In genomic region chr10:117424789-117425649, GRCh38 we compare ENCODE assay signal across 21 cellular contexts. TPM values are rescaled to one million over a fixed set of nuclear protein-coding genes. Genes with fewer than 3 reads are reported as not detected.
DNase-seq lines count a peak whose midpoint lies in the region; FAIRE-seq and TF ChIP-seq lines count a peak whose summit lies in the region.
"Had no signal": no experiment of that assay in that cellular context is flagged by ENCODE, and none has a peak within 500 bp of the region (broad histone marks: within the 10 kb centered on the region; RNA-seq: fewer than 3 reads in every experiment).

No MANE protein-coding gene starts in this region.

- H3K4me1 ChIP-seq in HAP-1 (peaks cover 11% of the 10 kb centered on the region), Loucy (ENCODE audit: insufficient read depth, low read length, poor library complexity, severe bottlenecking) (peaks cover 85% of the 10 kb centered on the region), H1 (replicated peaks in 1 of 4; ENCODE audit: control insufficient read depth in 3 of 4, insufficient read depth in 4 of 4, low read length in 3 of 4) (peaks cover 5 to 13% (median 7%) of the 10 kb centered on the region in 4 experiments; a peak in 6 of 7 replicates), neuronal stem cell (ENCODE audit: control insufficient read depth in 2 of 2, insufficient read depth in 1 of 2, low read depth in 1 of 2, low read length in 2 of 2) (peaks cover 4 to 6% of the 10 kb centered on the region in 2 donors)

- H3K4ac ChIP-seq in H1 (replicated peaks; ENCODE audit: insufficient read length, low read depth, low read length) = no peak overlapping the region
- H3K4ac ChIP-seq in neuronal stem cell (ENCODE audit: low read length) = no peak overlapping the region

- H2BK5ac ChIP-seq in H1 (ENCODE audit: low read depth, low read length) (0 out of 2 replicates have a peak overlapping the region, but pooled peaks have one; percentile 31), neuronal stem cell (ENCODE audit: low read length) (no peak overlapping the region)

- H3K18ac ChIP-seq in H1 (ENCODE audit: extremely low read depth, low read length) = peak overlapping the region; percentile 55
- peak overlapping the region; percentile 5 for H3K18ac ChIP-seq in neuronal stem cell (ENCODE audit: low read length)

- in situ Hi-C loops in HAP-1 (cut with MboI; ENCODE audit: low sequenced_read_pairs) = no loop called here

- H3K27me3 ChIP-seq in HAP-1 (ENCODE audit: low read depth) (no peaks in the 10 kb centered on the region), Loucy (ENCODE audit: insufficient read depth, low read length, poor library complexity, severe bottlenecking) (no peaks in the 10 kb centered on the region), H1 (replicated peaks in 1 of 4; ENCODE audit: control insufficient read depth in 3 of 4, extremely low read depth in 1 of 4, insufficient read depth in 3 of 4, low read length in 3 of 4) (no peaks in the 10 kb centered on the region), neuronal stem cell (ENCODE audit: control insufficient read depth in 3 of 3, insufficient read depth in 3 of 3, low read depth in 1 of 3, low read length in 3 of 3) (no peaks in the 10 kb centered on the region)
- H3K27me3 ChIP-seq: ovary had no signal

- H4K5ac ChIP-seq in H1 (ENCODE audit: insufficient read length, low read depth, low read length) = no peak overlapping the region

- TF ChIP-seq POLR2A in H1 (IDR thresholded peaks at IDR 0.05; ENCODE audit: control extremely low read depth in 1 of 2, low read depth in 2 of 2, low read length in 2 of 2) = no peak

- POLR2A ChIA-PET in H1 (lab: Charles Lee; ENCODE audit: partially characterized antibody) = interaction anchor here (1.7 kb wide), 1 partner anchor 49 kb away, joined by 3 read pairs; no protein-coding TSS in a partner anchor

- H3K9me3 ChIP-seq in HAP-1 (no peaks in the 10 kb centered on the region; the same call in 1 of the 2 replicates), Loucy (ENCODE audit: insufficient read depth, low read depth, low read length) (no peaks in the 10 kb centered on the region), H1 (ENCODE audit: insufficient read depth in 2 of 2, low read depth in 1 of 2, low read length in 1 of 2) (no peaks in the 10 kb centered on the region; a peak in 1 of 4 replicates), neuronal stem cell (replicated peaks in 1 of 2; ENCODE audit: control insufficient read depth in 2 of 2, insufficient read depth in 1 of 2, low read depth in 1 of 2, low read length in 2 of 2) (no peaks in the 10 kb centered on the region)
- H3K9me3 ChIP-seq: ovary had no signal

- DNase-seq in HAP-1 (ENCODE audit: low spot score in 2 of 2) = peak; percentile 36 to 72
- DNase-seq in H1 (ENCODE audit: low read depth in 1 of 2, low spot score in 2 of 2) = no peak
- no peak for DNase-seq in neuronal stem cell (ENCODE audit: low spot score)
- no peak for DNase-seq in islet precursor cell
- no peak for DNase-seq in NCI-H2107 (lab: John Stamatoyannopoulos, UW)
- DNase-seq in COLO829 (ENCODE audit: low spot score) = no peak
- DNase-seq: activated CD4-positive, alpha-beta T cell treated with anti-CD3 and anti-CD28 coated beads, Interleukin-2, amount 50 U/mL, for 1 hour; activated naive CD4-positive, alpha-beta T cell treated with Interleukin-2 at 50 U/mL for 16 hours; activated T-cell treated with anti-CD3 and anti-CD28 coated beads, Interleukin-2, amount 50 U/mL, for 48 hours; Calu3; natural killer cell; NCI-H1694 treated with DMSO at 0.1 percent for 48 hours; NCI-H2171; NCI-H510A; ovary; right cardiac atrium; spleen; substantia nigra; WERI-Rb-1 had no signal

- H3K14ac ChIP-seq in H1 (ENCODE audit: insufficient read length) (no peak overlapping the region), neuronal stem cell (ENCODE audit: low read length) (no peak overlapping the region)

- TF ChIP-seq CTCF in Loucy (conservative IDR thresholded peaks at IDR 0.05; ENCODE audit: low read length) (peak; percentile 50), H1 (IDR thresholded peaks at IDR 0.05; ENCODE audit: control extremely low read depth in 1 of 3, insufficient read depth in 1 of 3, low read depth in 1 of 3, low read length in 3 of 3) (no peak)

- H2BK15ac ChIP-seq in H1 (ENCODE audit: low read length) (peak overlapping the region; percentile 88; the same call in 1 of the 2 replicates), neuronal stem cell (ENCODE audit: low read length) (no peak overlapping the region)

- H3K36me3 ChIP-seq in HAP-1 (replicated peaks) (no peaks in the 10 kb centered on the region), Loucy (ENCODE audit: insufficient read depth, low read length) (no peaks in the 10 kb centered on the region), H1 (ENCODE audit: control insufficient read depth in 2 of 4, insufficient read depth in 4 of 4, low read length in 3 of 4) (no peaks in the 10 kb centered on the region), neuronal stem cell (replicated peaks in 1 of 2; ENCODE audit: control insufficient read depth in 2 of 2, insufficient read depth in 2 of 2, low read length in 2 of 2) (no peaks in the 10 kb centered on the region)
- H3K36me3 ChIP-seq: ovary, spleen, WERI-Rb-1 had no signal

- 64% methylated on average over 14 of the region's 14 CpGs; no CpG with 5 or more reads in 1 of the 2 experiments for WGBS in H1 (ENCODE audit: extremely low coverage in 1 of 2, insufficient coverage in 1 of 2, insufficient read length in 1 of 2, insufficient replicate concordance in 2 of 2, low coverage in 1 of 2, low lambda C conversion rate in 2 of 2, missing lambda C conversion rate in 1 of 2), 2 experiments
- WGBS in neuronal stem cell (ENCODE audit: extremely low coverage in 2 of 2, insufficient read length in 2 of 2, insufficient replicate concordance in 1 of 2), 2 donors = no CpG with 5 or more reads among the region's 14 CpGs

- H3K79me2 ChIP-seq in Loucy (ENCODE audit: insufficient read depth, low read length) = peaks cover 92% of the 10 kb centered on the region
- no peaks in the 10 kb centered on the region for H3K79me2 ChIP-seq in H1 (ENCODE audit: control insufficient read depth in 1 of 2, insufficient read depth in 2 of 2, low read length in 2 of 2)

- peak overlapping the region; percentile 73 for H3K9ac ChIP-seq in Loucy (ENCODE audit: low read depth, low read length, poor library complexity, severe bottlenecking)
- peak overlapping the region in 2 of 4 experiments; percentile 29 to 39; a peak in 3 of 7 replicates for H3K9ac ChIP-seq in H1 (replicated peaks in 1 of 4; ENCODE audit: extremely low read depth in 1 of 4, low read depth in 3 of 4, low read length in 3 of 4)
- H3K9ac ChIP-seq in neuronal stem cell (ENCODE audit: low read depth, low read length, poor library complexity) = no peak overlapping the region

- no peaks in the 10 kb centered on the region for H3K23me2 ChIP-seq in H1 (ENCODE audit: low read depth, low read length)

- H2BK120ac ChIP-seq in H1 (replicated peaks; ENCODE audit: low read depth, low read length) (peak overlapping the region; percentile 17), neuronal stem cell (ENCODE audit: low read depth, low read length) (no peak overlapping the region)

- H3K9me2 ChIP-seq in Loucy (replicated peaks; ENCODE audit: low read depth, low read length) = no peaks in the 10 kb centered on the region

- H3K4me2 ChIP-seq in Loucy (ENCODE audit: low read depth, low read length, poor library complexity, severe bottlenecking) (peak overlapping the region; percentile 94), H1 (ENCODE audit: insufficient read depth in 1 of 2, low read depth in 2 of 2, low read length in 2 of 2) (peak overlapping the region; percentile 19 to 31; a peak in 3 of 4 replicates), neuronal stem cell (ENCODE audit: insufficient read depth, low read length, poor library complexity, severe bottlenecking) (no peak overlapping the region)

- no peak for FAIRE-seq in H1 (lab: Jason Lieb, UNC)

- H3F3A ChIP-seq in Loucy (ENCODE audit: low read depth) = peaks cover 13% of the 10 kb centered on the region

- H3K23ac ChIP-seq in H1 (ENCODE audit: insufficient read length) (no peak overlapping the region), neuronal stem cell (ENCODE audit: low read depth, low read length, poor library complexity) (no peak overlapping the region)

- peak overlapping the region; percentile 59 for H3K27ac ChIP-seq in H1 (ENCODE audit: low read depth, low read length)
- peak overlapping the region; percentile 27 for H3K27ac ChIP-seq in neuronal stem cell (replicated peaks; ENCODE audit: low read length)
- H3K27ac ChIP-seq: C4-2B, ovary, spleen, WERI-Rb-1 had no signal

- H3K79me1 ChIP-seq in H1 (ENCODE audit: low read depth, low read length) (no peaks in the 10 kb centered on the region), neuronal stem cell (ENCODE audit: low read depth, low read length) (no peaks in the 10 kb centered on the region)

- H4K20me1 ChIP-seq in Loucy (ENCODE audit: insufficient read depth, low read length, poor library complexity, severe bottlenecking) (peaks cover 6% of the 10 kb centered on the region), H1 (replicated peaks in 1 of 2; ENCODE audit: control insufficient read depth in 1 of 2, insufficient read depth in 2 of 2, low read length in 2 of 2) (no peaks in the 10 kb centered on the region)

- H2BK20ac ChIP-seq in H1 (ENCODE audit: low read length) = peak overlapping the region; percentile 16; the same call in 1 of the 2 replicates

- no peak for TF ChIP-seq EP300 in H1 (IDR thresholded peaks at IDR 0.05; ENCODE audit: borderline replicate concordance in 1 of 2, low read depth in 2 of 2, low read length in 2 of 2)

- peak overlapping the region; percentile 21; the same call in 1 of the 2 replicates for H2BK12ac ChIP-seq in H1 (ENCODE audit: low read depth, low read length)
- H2BK12ac ChIP-seq in neuronal stem cell (ENCODE audit: low read length) = no peak overlapping the region

- H4K8ac ChIP-seq in H1 (ENCODE audit: extremely low read depth, insufficient read depth, low read length) (no peak overlapping the region), neuronal stem cell (ENCODE audit: low read depth, low read length) (no peak overlapping the region)

- H4K91ac ChIP-seq in H1 (replicated peaks; ENCODE audit: insufficient read length, low read length) (no peak overlapping the region), neuronal stem cell (ENCODE audit: low read depth, low read length, poor library complexity) (no peak overlapping the region)

- peak overlapping the region; percentile 49 for H2AFZ ChIP-seq in Loucy (ENCODE audit: low read length)
- H2AFZ ChIP-seq in H1 (ENCODE audit: low read length) = peak overlapping the region; percentile 86
- H2AFZ ChIP-seq in neuronal stem cell (ENCODE audit: low read length) = peak overlapping the region; percentile 27

- no peak overlapping the region for H3K4me3 ChIP-seq in HAP-1
- H3K4me3 ChIP-seq in Loucy (ENCODE audit: low read length, poor library complexity, severe bottlenecking) = peak overlapping the region; percentile 77
- no peak overlapping the region; a peak in 2 of 8 replicates for H3K4me3 ChIP-seq in H1 (ENCODE audit: extremely low read depth in 1 of 4, insufficient read depth in 2 of 4, low read depth in 3 of 4, low read length in 4 of 4)
- H3K4me3 ChIP-seq in neuronal stem cell (ENCODE audit: low read length in 2 of 2) = no peak overlapping the region
- H3K4me3 ChIP-seq: ovary, spleen had no signal

- no peak overlapping the region for H2AK5ac ChIP-seq in H1 (ENCODE audit: low read depth, low read length)
- H2AK5ac ChIP-seq in neuronal stem cell (ENCODE audit: low read depth, low read length) = no peak overlapping the region

- H3K56ac ChIP-seq in H1 (replicated peaks; ENCODE audit: insufficient read length, low read depth, low read length) = no peak overlapping the region

- CTCF ChIA-PET in H1 (lab: Charles Lee; ENCODE audit: partially characterized antibody) = interaction anchor here (0.6 to 1.8 kb wide), 9 partner anchors 10 to 208 kb away, joined by 3 to 7 read pairs (median 4); no protein-coding TSS in a partner anchor

- no peak; a peak in 1 of 4 replicates for TF ChIP-seq RAD21 in H1 (IDR thresholded peaks at IDR 0.05 in 1 of 2, conservative IDR thresholded peaks at IDR 0.05 in 1 of 2; ENCODE audit: low read depth in 2 of 2, low read length in 2 of 2)

RNA-seq across cellular contexts. Expression of gene PDZD8, which starts 49.8 kb away (rescaled TPM):
- total RNA-seq in H1 (2021; fragmentation: NEBNext Ultra II Directional; extraction: Animal tissue kit (Norgen Biotek cat#: 25700)) = 48.8 and 50.1 TPM in 2 replicates
- polyA plus RNA-seq in H1 (2011; rRNA removed) = 6.7 and 10.9 TPM in 2 replicates
- polyA plus RNA-seq in H1 (2011; cell fraction: cytosol; rRNA removed) = 14.2 TPM
- polyA plus RNA-seq in H1 (2011; cell fraction: nucleus; rRNA removed) = 22.0 TPM
- 16.8 to 29.7 TPM (median 21.9 TPM) in 4 replicates for polyA plus RNA-seq in H1 (2012, experiment 1 of 2)
- polyA plus RNA-seq in H1 (2012, experiment 2 of 2) = 0.97 TPM
- 27.3 TPM for polyA plus RNA-seq in H1 (2013, experiment 1 of 2)
- polyA plus RNA-seq in H1 (2013, experiment 2 of 2) = 28.1 TPM
- 69.6 and 96.0 TPM in 2 replicates for polyA minus RNA-seq in H1 (2011; rRNA and poly(A)+ RNA removed)
- 41.8 TPM for polyA minus RNA-seq in H1 (2011; cell fraction: cytosol; rRNA and poly(A)+ RNA removed)
- polyA minus RNA-seq in H1 (2011; cell fraction: nucleus; rRNA and poly(A)+ RNA removed) = 140 TPM
- 13.0 TPM for polyA plus RNA-seq in neuronal stem cell (2013, experiment 1 of 2)
- polyA plus RNA-seq in neuronal stem cell (2013, experiment 2 of 2) = 12.7 TPM

Comparison
In these comparisons a context has a peak if more than half of its experiments do, and no peak if none do; other contexts are left out.
1. DNase-seq: peak in HAP-1 (2 of 2); none in H1 (0 of 2), neuronal stem cell (single experiment), islet precursor cell (single experiment), NCI-H2107 (single experiment) and COLO829 (single experiment).
2. H2AFZ ChIP-seq: peak in every context shown above with its lines; median percentile 86 in H1; 49 in Loucy; 27 in neuronal stem cell.